Comparison of ENCODE assay signal across 1 cellular context in the genomic region with DNA sequence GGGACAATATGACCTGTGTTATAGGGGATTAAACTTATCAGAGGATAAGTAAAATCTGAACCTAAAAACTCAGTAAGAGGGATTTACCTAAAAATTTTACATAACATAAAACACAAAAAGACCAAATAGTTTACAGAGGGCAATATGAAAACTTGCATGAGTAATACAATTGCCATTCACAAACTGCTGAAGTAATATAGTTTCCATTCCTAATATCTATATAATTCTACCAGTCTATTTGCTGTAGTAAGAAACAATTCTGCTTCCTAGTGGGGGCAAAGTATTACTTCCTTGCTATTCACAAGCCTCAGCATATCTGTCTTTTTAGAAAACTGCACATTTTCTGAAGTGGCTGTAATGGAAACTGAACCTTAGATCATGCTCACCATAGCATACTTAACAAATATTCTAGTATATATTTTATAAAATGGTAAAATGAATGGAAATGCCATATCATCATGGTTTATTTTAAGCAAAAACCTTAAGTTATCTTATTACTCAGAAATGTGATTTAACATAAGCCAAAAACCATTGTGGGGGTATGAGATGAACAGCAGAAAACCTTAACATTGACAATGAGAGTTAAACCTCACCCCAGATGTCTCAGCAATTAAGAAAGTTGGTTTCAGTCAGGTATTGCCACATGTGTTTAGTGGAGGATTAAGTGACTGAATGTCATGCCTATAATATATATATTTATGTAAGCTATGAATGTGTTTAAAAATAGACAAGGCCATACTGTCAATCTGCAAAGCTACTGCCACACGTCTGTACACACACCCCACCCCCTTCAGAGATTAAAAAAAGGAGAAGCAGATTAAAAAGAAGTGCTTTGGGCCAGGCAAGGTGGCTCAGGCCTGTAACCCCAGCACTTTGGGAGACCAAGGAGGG.
TF ChIP-seq lines count a peak whose summit lies in the region.

No MANE protein-coding gene starts in this region.

TF ChIP-seq in GM23338, 12 proteins besides CTCF, POLR2A, EP300 and RAD21 (continued from another document):
- TF ChIP-seq, protein P1, sequence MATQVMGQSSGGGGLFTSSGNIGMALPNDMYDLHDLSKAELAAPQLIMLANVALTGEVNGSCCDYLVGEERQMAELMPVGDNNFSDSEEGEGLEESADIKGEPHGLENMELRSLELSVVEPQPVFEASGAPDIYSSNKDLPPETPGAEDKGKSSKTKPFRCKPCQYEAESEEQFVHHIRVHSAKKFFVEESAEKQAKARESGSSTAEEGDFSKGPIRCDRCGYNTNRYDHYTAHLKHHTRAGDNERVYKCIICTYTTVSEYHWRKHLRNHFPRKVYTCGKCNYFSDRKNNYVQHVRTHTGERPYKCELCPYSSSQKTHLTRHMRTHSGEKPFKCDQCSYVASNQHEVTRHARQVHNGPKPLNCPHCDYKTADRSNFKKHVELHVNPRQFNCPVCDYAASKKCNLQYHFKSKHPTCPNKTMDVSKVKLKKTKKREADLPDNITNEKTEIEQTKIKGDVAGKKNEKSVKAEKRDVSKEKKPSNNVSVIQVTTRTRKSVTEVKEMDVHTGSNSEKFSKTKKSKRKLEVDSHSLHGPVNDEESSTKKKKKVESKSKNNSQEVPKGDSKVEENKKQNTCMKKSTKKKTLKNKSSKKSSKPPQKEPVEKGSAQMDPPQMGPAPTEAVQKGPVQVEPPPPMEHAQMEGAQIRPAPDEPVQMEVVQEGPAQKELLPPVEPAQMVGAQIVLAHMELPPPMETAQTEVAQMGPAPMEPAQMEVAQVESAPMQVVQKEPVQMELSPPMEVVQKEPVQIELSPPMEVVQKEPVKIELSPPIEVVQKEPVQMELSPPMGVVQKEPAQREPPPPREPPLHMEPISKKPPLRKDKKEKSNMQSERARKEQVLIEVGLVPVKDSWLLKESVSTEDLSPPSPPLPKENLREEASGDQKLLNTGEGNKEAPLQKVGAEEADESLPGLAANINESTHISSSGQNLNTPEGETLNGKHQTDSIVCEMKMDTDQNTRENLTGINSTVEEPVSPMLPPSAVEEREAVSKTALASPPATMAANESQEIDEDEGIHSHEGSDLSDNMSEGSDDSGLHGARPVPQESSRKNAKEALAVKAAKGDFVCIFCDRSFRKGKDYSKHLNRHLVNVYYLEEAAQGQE (IDR thresholded peaks at IDR 0.05; ENCODE audit: unreplicated experiment): no peak
